Comparison of ENCODE assay signal across 12 cellular contexts in the genomic region with DNA sequence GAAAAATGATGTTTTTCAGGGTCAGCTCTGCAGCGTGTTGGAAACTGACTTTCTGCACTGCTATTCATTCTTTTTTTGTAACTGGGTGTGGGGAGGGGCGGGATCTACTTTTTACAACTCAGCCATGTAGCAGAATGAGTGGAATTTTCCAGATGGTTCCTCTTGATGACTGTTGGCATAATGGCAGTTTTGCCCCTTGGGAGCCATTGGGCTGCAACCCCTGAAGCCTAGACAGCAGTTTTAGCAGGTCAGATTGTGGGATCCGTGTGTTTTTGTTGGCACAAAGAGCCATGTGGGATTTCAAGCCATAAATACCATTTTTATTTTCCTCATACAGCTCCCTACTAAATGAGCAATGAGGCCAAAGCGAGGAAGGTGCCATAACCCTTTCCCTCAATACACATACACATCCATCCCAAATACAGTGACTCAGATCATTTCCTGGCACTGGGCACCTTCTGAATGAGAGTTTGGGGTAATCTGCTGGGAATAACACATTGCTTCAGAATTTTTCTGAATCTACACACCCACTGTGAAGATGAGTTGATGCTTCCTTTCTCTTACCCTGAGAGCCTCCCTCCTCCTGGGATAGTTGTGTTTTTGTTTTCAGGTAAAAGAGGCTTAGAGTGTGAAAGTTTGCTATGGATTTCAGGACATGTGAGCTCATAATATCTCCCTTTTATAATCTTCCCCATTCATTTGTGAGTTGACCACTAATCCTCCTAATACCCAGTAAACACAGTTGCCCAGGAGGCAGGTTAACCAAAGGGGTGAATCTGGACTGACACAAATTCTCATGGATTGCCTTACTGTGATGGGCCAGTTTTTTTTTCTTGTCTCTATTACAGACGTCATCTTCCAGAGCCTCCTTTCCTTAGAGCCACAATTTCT. TPM values are rescaled to one million over a fixed set of nuclear protein-coding genes. Genes with fewer than 3 reads are reported as not detected.
A peak's percentile ranks its signal among the peaks of the same experiment; 100 is the strongest.
DNase-seq lines count a peak whose midpoint lies in the region; FAIRE-seq and TF ChIP-seq lines count a peak whose summit lies in the region.
"Had no signal": no experiment of that assay in that cellular context is flagged by ENCODE, and none has a peak within 500 bp of the region (broad histone marks: within the 10 kb centered on the region; RNA-seq: fewer than 3 reads in every experiment).

No MANE protein-coding gene starts in this region.

- no peak for FAIRE-seq in HTR-8/SVneo (lab: Jason Lieb, UNC)
- FAIRE-seq: endometrium had no signal

- H3K9me2 ChIP-seq in PC-9 (ENCODE audit: insufficient read depth) = no peaks in the 10 kb centered on the region
- no peaks in the 10 kb centered on the region for H3K9me2 ChIP-seq in neural cell (ENCODE audit: insufficient read depth, low read length)

- H3K9me3 ChIP-seq in PC-9 (ENCODE audit: insufficient read depth, low read depth) (no peaks in the 10 kb centered on the region), fibroblast of lung (ENCODE audit: control insufficient read depth, insufficient read depth, low read depth, low read length) (no peaks in the 10 kb centered on the region), neural cell (ENCODE audit: low read length) (no peaks in the 10 kb centered on the region)
- H3K9me3 ChIP-seq: neutrophil had no signal

- TF ChIP-seq CTCF in PC-9 (conservative IDR thresholded peaks at IDR 0.05) (no peak), fibroblast of lung (conservative IDR thresholded peaks at IDR 0.05 in 1 of 2, IDR thresholded peaks at IDR 0.05 in 1 of 2; ENCODE audit: low read depth in 1 of 2, low read length in 2 of 2) (no peak), neural cell (IDR thresholded peaks at IDR 0.05; ENCODE audit: poor library complexity, severe bottlenecking) (no peak)

- no peak overlapping the region for H3K4me3 ChIP-seq in PC-9
- H3K4me3 ChIP-seq in fibroblast of lung (replicated peaks in 1 of 4; ENCODE audit: control extremely low read depth in 1 of 4, insufficient read depth in 1 of 4, low read depth in 3 of 4, low read length in 4 of 4) = no peak overlapping the region
- no peak overlapping the region for H3K4me3 ChIP-seq in neural cell (ENCODE audit: low read length)

- H3K36me3 ChIP-seq in PC-9 (ENCODE audit: low read depth) (peaks cover 48% of the 10 kb centered on the region), fibroblast of lung (ENCODE audit: control insufficient read depth, insufficient read depth, low read length) (peaks cover 16% of the 10 kb centered on the region), neural cell (ENCODE audit: insufficient read depth, low read length) (no peaks in the 10 kb centered on the region)
- H3K36me3 ChIP-seq: neutrophil had no signal

- H3K27ac ChIP-seq in PC-9 = peak overlapping the region; percentile 49
- H3K27ac ChIP-seq in fibroblast of lung (ENCODE audit: insufficient read depth, low read length) = peak overlapping the region; percentile 37
- H3K27ac ChIP-seq in neural cell (ENCODE audit: low read length) = peak overlapping the region; percentile 93
- H3K27ac ChIP-seq: neutrophil had no signal

- peaks cover 34% of the 10 kb centered on the region for H3K79me2 ChIP-seq in PC-9 (ENCODE audit: low read depth)
- H3K79me2 ChIP-seq in fibroblast of lung (ENCODE audit: control insufficient read depth, insufficient read depth, low read length) = peaks cover 10% of the 10 kb centered on the region
- no peaks in the 10 kb centered on the region for H3K79me2 ChIP-seq in neural cell (replicated peaks; ENCODE audit: insufficient read depth, low read length)

- H3F3A ChIP-seq in PC-9 (ENCODE audit: insufficient read depth, low read depth) (peaks cover 84% of the 10 kb centered on the region), neural cell (ENCODE audit: insufficient read depth, low read length, poor library complexity, severe bottlenecking) (no peaks in the 10 kb centered on the region)

- BruUV-seq in PC-9 (replicated peaks; lab: Mats Ljungman, UMichigan) = no TSS peak

- H3K9ac ChIP-seq in fibroblast of lung (ENCODE audit: insufficient read depth, low read length) (no peak overlapping the region), neural cell (ENCODE audit: low read length) (peak overlapping the region; percentile 25)

- H3K4me2 ChIP-seq in PC-9 = peak overlapping the region; percentile 9
- H3K4me2 ChIP-seq in fibroblast of lung (ENCODE audit: extremely low read depth, insufficient read depth, low read length) = no peak overlapping the region
- no peak overlapping the region for H3K4me2 ChIP-seq in neural cell (ENCODE audit: low read length)

- CTCF ChIA-PET in PC-9 (lab: Charles Lee) = no interaction called here

- intact Hi-C loops in PC-9 (cut with micrococcal nuclease; ENCODE audit: unreplicated experiment) = loop anchor here (10.0 kb wide), 1 partner anchor 924 kb away; a partner anchor contains a TSS

- no peak overlapping the region for H2AFZ ChIP-seq in PC-9
- H2AFZ ChIP-seq in fibroblast of lung (ENCODE audit: low read length) = no peak overlapping the region
- H2AFZ ChIP-seq in neural cell (ENCODE audit: low read depth, low read length) = no peak overlapping the region

- DNase-seq in AG20443 (ENCODE audit: low spot score) (peak; percentile 78), PC-9 (peak in 1 of 2 experiments; percentile 47), fibroblast of lung (ENCODE audit: low read depth in 2 of 2) (peak; percentile 84 to 92), T-helper 9 cell (no peak), HTR-8/SVneo (ENCODE audit: insufficient read length, low spot score) (no peak), SIG-M5 treated with dmso at 0.1 percent for 504 hours (lab: John Stamatoyannopoulos, UW; ENCODE audit: unreplicated experiment) (no peak)
- no peak for DNase-seq in stimulated activated CD4-positive, alpha-beta T cell treated with anti-CD3 and anti-CD28 coated beads, Interleukin-2, amount 100 ng/mL, for 48 hours
- DNase-seq: NCI-H1436, SW 1271 had no signal

- TF ChIP-seq RAD21 in neural cell (conservative IDR thresholded peaks at IDR 0.05) = no peak

- H4K20me1 ChIP-seq in PC-9 (ENCODE audit: insufficient read depth) (0 out of 2 replicates have a peak, but pooled peaks cover 3% of the 10 kb centered on the region), fibroblast of lung (ENCODE audit: control insufficient read depth, extremely low read depth, insufficient read depth, low read length) (no peaks in the 10 kb centered on the region), neural cell (ENCODE audit: insufficient read depth) (no peaks in the 10 kb centered on the region)

- H3K4me1 ChIP-seq in PC-9 (replicated peaks; ENCODE audit: insufficient read depth) (peaks cover 80% of the 10 kb centered on the region), fibroblast of lung (ENCODE audit: control insufficient read depth, extremely low read depth, insufficient read depth, low read length) (peaks cover 9% of the 10 kb centered on the region)

- no peak for TF ChIP-seq EP300 in neural cell (conservative IDR thresholded peaks at IDR 0.05; ENCODE audit: poor library complexity, severe bottlenecking)

- H3K27me3 ChIP-seq in PC-9 (ENCODE audit: insufficient read depth, low read depth) = no peaks in the 10 kb centered on the region
- no peaks in the 10 kb centered on the region for H3K27me3 ChIP-seq in fibroblast of lung (ENCODE audit: control insufficient read depth, insufficient read depth, low read length)
- H3K27me3 ChIP-seq in neural cell (ENCODE audit: insufficient read depth, low read depth, low read length) = no peaks in the 10 kb centered on the region

- POLR2A ChIA-PET in PC-9 (lab: Charles Lee; ENCODE audit: unreplicated experiment) = interaction anchor here (0.6 to 1.4 kb wide), 4 partner anchors 13 to 45 kb away, joined by 3 to 8 read pairs (median 4); a partner anchor contains a TSS

TF ChIP-seq in neural cell, 6 proteins besides CTCF, POLR2A, EP300 and RAD21:
- TF ChIP-seq MXI1 (conservative IDR thresholded peaks at IDR 0.05; ENCODE audit: poor library complexity, severe bottlenecking) (no peak), EZH2 (IDR thresholded peaks at IDR 0.05; ENCODE audit: borderline replicate concordance, insufficient read depth, low read length, poor library complexity, severe bottlenecking) (no peak), POLR2AphosphoS5 (IDR thresholded peaks at IDR 0.05) (no peak), SMC3 (conservative IDR thresholded peaks at IDR 0.05; ENCODE audit: poor library complexity) (no peak), TAF1 (IDR thresholded peaks at IDR 0.05; ENCODE audit: low read depth) (no peak)
- TF ChIP-seq, protein P1, sequence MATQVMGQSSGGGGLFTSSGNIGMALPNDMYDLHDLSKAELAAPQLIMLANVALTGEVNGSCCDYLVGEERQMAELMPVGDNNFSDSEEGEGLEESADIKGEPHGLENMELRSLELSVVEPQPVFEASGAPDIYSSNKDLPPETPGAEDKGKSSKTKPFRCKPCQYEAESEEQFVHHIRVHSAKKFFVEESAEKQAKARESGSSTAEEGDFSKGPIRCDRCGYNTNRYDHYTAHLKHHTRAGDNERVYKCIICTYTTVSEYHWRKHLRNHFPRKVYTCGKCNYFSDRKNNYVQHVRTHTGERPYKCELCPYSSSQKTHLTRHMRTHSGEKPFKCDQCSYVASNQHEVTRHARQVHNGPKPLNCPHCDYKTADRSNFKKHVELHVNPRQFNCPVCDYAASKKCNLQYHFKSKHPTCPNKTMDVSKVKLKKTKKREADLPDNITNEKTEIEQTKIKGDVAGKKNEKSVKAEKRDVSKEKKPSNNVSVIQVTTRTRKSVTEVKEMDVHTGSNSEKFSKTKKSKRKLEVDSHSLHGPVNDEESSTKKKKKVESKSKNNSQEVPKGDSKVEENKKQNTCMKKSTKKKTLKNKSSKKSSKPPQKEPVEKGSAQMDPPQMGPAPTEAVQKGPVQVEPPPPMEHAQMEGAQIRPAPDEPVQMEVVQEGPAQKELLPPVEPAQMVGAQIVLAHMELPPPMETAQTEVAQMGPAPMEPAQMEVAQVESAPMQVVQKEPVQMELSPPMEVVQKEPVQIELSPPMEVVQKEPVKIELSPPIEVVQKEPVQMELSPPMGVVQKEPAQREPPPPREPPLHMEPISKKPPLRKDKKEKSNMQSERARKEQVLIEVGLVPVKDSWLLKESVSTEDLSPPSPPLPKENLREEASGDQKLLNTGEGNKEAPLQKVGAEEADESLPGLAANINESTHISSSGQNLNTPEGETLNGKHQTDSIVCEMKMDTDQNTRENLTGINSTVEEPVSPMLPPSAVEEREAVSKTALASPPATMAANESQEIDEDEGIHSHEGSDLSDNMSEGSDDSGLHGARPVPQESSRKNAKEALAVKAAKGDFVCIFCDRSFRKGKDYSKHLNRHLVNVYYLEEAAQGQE (IDR thresholded peaks at IDR 0.05; ENCODE audit: borderline replicate concordance) = no peak
TF ChIP-seq in neural cell: peak in this region for 0.

RNA-seq across cellular contexts. Expression of a gene that starts 13.1 kb away (rescaled TPM):
- total RNA-seq in PC-9 (2021) (966 and 1,436 TPM in 2 replicates), fibroblast of lung (136 and 141 TPM in 2 replicates)
- polyA plus RNA-seq in fibroblast of lung (599 and 750 TPM in 2 replicates), neural cell (16.5 and 24.5 TPM in 2 replicates)
- polyA plus RNA-seq in fibroblast of lung (2012) = 1,283 and 1,489 TPM in 2 replicates
- polyA minus RNA-seq in fibroblast of lung (ENCODE audit: low replicate concordance) (47.8 and 52.6 TPM in 2 replicates), neural cell (11.7 and 16.2 TPM in 2 replicates)

RNA-seq across cellular contexts. Expression of a gene that starts 56.3 kb away (rescaled TPM):
- total RNA-seq in PC-9 (2021) (578 and 868 TPM in 2 replicates), fibroblast of lung (21.3 and 55.8 TPM in 2 replicates)
- polyA plus RNA-seq in fibroblast of lung (1,144 and 1,638 TPM in 2 replicates), neural cell (not detected in 2 replicates)
- polyA plus RNA-seq in fibroblast of lung (2012) = 1,472 and 1,736 TPM in 2 replicates
- polyA minus RNA-seq in fibroblast of lung (ENCODE audit: low replicate concordance) (1,039 and 1,175 TPM in 2 replicates), neural cell (not detected in 2 replicates)

Comparison
In these comparisons a context has a peak if more than half of its experiments do, and no peak if none do; other contexts are left out.
1. DNase-seq: peak in AG20443 (single experiment) and fibroblast of lung (2 of 2); none in T-helper 9 cell (single experiment), HTR-8/SVneo (single experiment), stimulated activated CD4-positive, alpha-beta T cell treated with anti-CD3 and anti-CD28 coated beads, Interleukin-2, amount 100 ng/mL, for 48 hours (0 of 2) and SIG-M5 treated with dmso at 0.1 percent for 504 hours (single experiment).
2. H3K27ac ChIP-seq: peak in every context shown above with its lines; median percentile 93 in neural cell; 49 in PC-9; 37 in fibroblast of lung.
3. RNA of a gene that starts 56.3 kb away (total RNA-seq): 578 to 868 TPM in PC-9; 21.3 to 55.8 TPM in fibroblast of lung; every median in the first group is over 10 times any median in the second.